In genomic region chr1:150281758-150282557, GRCh38 we compare ENCODE assay signal across 7 cellular contexts. TPM values are rescaled to one million over a fixed set of nuclear protein-coding genes. Genes with fewer than 3 reads are reported as not detected.
DNase-seq lines count a peak whose midpoint lies in the region; ATAC-seq and TF ChIP-seq lines count a peak whose summit lies in the region.

Gene CIART (plus strand): TSS chr1:150282554. CDS start chr1:150283268, 714 bp downstream.

- no peaks in the 10 kb centered on the region for H3K4me1 ChIP-seq in KMS-11 (ENCODE audit: low read depth, poor library complexity, severe bottlenecking)
- H3K4me1 ChIP-seq in naive thymus-derived CD4-positive, alpha-beta T cell (ENCODE audit: control insufficient read depth in 2 of 2, insufficient read depth in 2 of 2, low read length in 2 of 2) = peaks cover 11 to 23% of the 10 kb centered on the region in 2 donors

- DNase-seq in RKO (ENCODE audit: low spot score) (peak; percentile 96), activated gamma-delta T cell (lab: John Stamatoyannopoulos, UW) (peak; percentile 27), fibroblast of the aortic adventitia (ENCODE audit: low read depth) (peak; percentile 100)
- peak; percentile 34 to 88 (median 82) for DNase-seq in naive thymus-derived CD4-positive, alpha-beta T cell
- peak; percentile 21 to 65 for DNase-seq in stimulated activated effector memory CD8-positive, alpha-beta T cell treated with anti-CD3 and anti-CD28 coated beads, Interleukin-12 subunit alpha, Interleukin-12 subunit beta, amount 100 ng/mL, for 72 hours (ENCODE audit: low spot score in 2 of 2)

- H3K9ac ChIP-seq in KMS-11 = peak within 1 kb of the TSS; percentile 62

- peaks cover 20 to 36% (median 32%) of the 10 kb centered on the region in 7 donors for H3K4me1 Mint-ChIP-seq in naive thymus-derived CD4-positive, alpha-beta T cell
- H3K4me1 Mint-ChIP-seq in stimulated activated effector memory CD8-positive, alpha-beta T cell treated with anti-CD3 and anti-CD28 coated beads, Interleukin-12 subunit alpha, Interleukin-12 subunit beta, amount 100 ng/mL, for 72 hours = peaks cover 30% of the 10 kb centered on the region

- no peaks in the 10 kb centered on the region for H3K9me3 ChIP-seq in naive thymus-derived CD4-positive, alpha-beta T cell (ENCODE audit: control insufficient read depth in 2 of 3, low read length in 3 of 3)

- no peaks in the 10 kb centered on the region for H4K20me1 ChIP-seq in KMS-11 (ENCODE audit: insufficient read depth)

- peaks cover 0 to 13% (median 0%) of the 10 kb centered on the region in 5 donors for H3K27me3 Mint-ChIP-seq in naive thymus-derived CD4-positive, alpha-beta T cell

- H3K79me2 ChIP-seq in KMS-11 (ENCODE audit: insufficient read depth, low read depth) = no peaks in the 10 kb centered on the region

- peak within 1 kb of the TSS; percentile 83 for H2AFZ ChIP-seq in KMS-11 (ENCODE audit: low read depth)

- H3K27ac ChIP-seq in KMS-11 = peak within 1 kb of the TSS; percentile 53
- peak within 1 kb of the TSS; percentile 52 for H3K27ac ChIP-seq in naive thymus-derived CD4-positive, alpha-beta T cell (ENCODE audit: low read depth, low read length)

- H3K27me3 ChIP-seq in KMS-11 (ENCODE audit: insufficient read depth, low read depth) = no peaks in the 10 kb centered on the region
- no peaks in the 10 kb centered on the region for H3K27me3 ChIP-seq in naive thymus-derived CD4-positive, alpha-beta T cell (ENCODE audit: control insufficient read depth in 2 of 2, insufficient read depth in 2 of 2, low read length in 2 of 2)

- POLR2A ChIA-PET in naive thymus-derived CD4-positive, alpha-beta T cell (lab: Charles Lee) = interaction anchor here (0.5 to 2.1 kb wide), 9 partner anchors 9 to 438 kb away, joined by 3 to 19 read pairs (median 3); partner anchors contain the start of genes APH1A and C1orf54

- CTCF ChIA-PET in naive thymus-derived CD4-positive, alpha-beta T cell (lab: Charles Lee) = interaction anchor here (0.7 to 1.2 kb wide), 7 partner anchors 11 to 144 kb away, joined by 3 to 7 read pairs (median 3); partner anchors contain the start of gene CA14

- H3K27ac Mint-ChIP-seq in naive thymus-derived CD4-positive, alpha-beta T cell = peak within 1 kb of the TSS; percentile 80 to 98 (median 91)
- H3K27ac Mint-ChIP-seq in stimulated activated effector memory CD8-positive, alpha-beta T cell treated with anti-CD3 and anti-CD28 coated beads, Interleukin-12 subunit alpha, Interleukin-12 subunit beta, amount 100 ng/mL, for 72 hours = peak within 1 kb of the TSS; percentile 75

- H3K36me3 Mint-ChIP-seq in naive thymus-derived CD4-positive, alpha-beta T cell = peaks cover 0 to 5% (median 1%) of the 10 kb centered on the region in 5 donors
- no peaks in the 10 kb centered on the region for H3K36me3 Mint-ChIP-seq in stimulated activated effector memory CD8-positive, alpha-beta T cell treated with anti-CD3 and anti-CD28 coated beads, Interleukin-12 subunit alpha, Interleukin-12 subunit beta, amount 100 ng/mL, for 72 hours

- H3K4me3 ChIP-seq in KMS-11 (IDR thresholded peaks at IDR 0.05; ENCODE audit: insufficient read depth, low read depth, low read length) (peak within 1 kb of the TSS; percentile 94), fibroblast of the aortic adventitia (ENCODE audit: low read depth, low read length) (peak within 1 kb of the TSS; percentile 94)
- peak within 1 kb of the TSS; percentile 58 for H3K4me3 ChIP-seq in naive thymus-derived CD4-positive, alpha-beta T cell (ENCODE audit: low read length)

- TF ChIP-seq CTCF in KMS-11 (conservative IDR thresholded peaks at IDR 0.05; ENCODE audit: low read depth, low read length) (no peak), fibroblast of the aortic adventitia (IDR thresholded peaks at IDR 0.05; ENCODE audit: insufficient read depth, low read length) (no peak)

- intact Hi-C loops in naive thymus-derived CD4-positive, alpha-beta T cell (cut with micrococcal nuclease) = loop anchor here (1.0 to 5.0 kb wide), 10 partner anchors 11 to 320 kb away; partner anchors contain the start of genes ANP32E (in 2 of the 2), APH1A (in 2 of the 2), PRPF3 (in 2 of the 2) and MRPS21 (in 1 of the 2)

- peak within 1 kb of the TSS; percentile 84 to 98 (median 94) for H3K4me3 Mint-ChIP-seq in naive thymus-derived CD4-positive, alpha-beta T cell
- peak within 1 kb of the TSS; percentile 75 for H3K4me3 Mint-ChIP-seq in stimulated activated effector memory CD8-positive, alpha-beta T cell treated with anti-CD3 and anti-CD28 coated beads, Interleukin-12 subunit alpha, Interleukin-12 subunit beta, amount 100 ng/mL, for 72 hours

- peaks cover 0 to 4% (median 0%) of the 10 kb centered on the region in 11 donors for H3K9me3 Mint-ChIP-seq in naive thymus-derived CD4-positive, alpha-beta T cell
- no peaks in the 10 kb centered on the region for H3K9me3 Mint-ChIP-seq in stimulated activated effector memory CD8-positive, alpha-beta T cell treated with anti-CD3 and anti-CD28 coated beads, Interleukin-12 subunit alpha, Interleukin-12 subunit beta, amount 100 ng/mL, for 72 hours

- H3K4me2 ChIP-seq in KMS-11 = peak within 1 kb of the TSS; percentile 77

- peak; percentile 59 for ATAC-seq in GM18909 (IDR thresholded peaks at IDR 0.05; ENCODE audit: poor library complexity, unreplicated experiment)
- ATAC-seq in naive thymus-derived CD4-positive, alpha-beta T cell = peak; percentile 95
- peak; percentile 96 for ATAC-seq in stimulated activated effector memory CD8-positive, alpha-beta T cell treated with anti-CD3 and anti-CD28 coated beads, Interleukin-12 subunit alpha, Interleukin-12 subunit beta, amount 100 ng/mL, for 72 hours

- H3K36me3 ChIP-seq in KMS-11 (ENCODE audit: insufficient read depth) = no peaks in the 10 kb centered on the region
- H3K36me3 ChIP-seq in naive thymus-derived CD4-positive, alpha-beta T cell (ENCODE audit: control insufficient read depth in 2 of 3, insufficient read depth in 3 of 3, low read length in 3 of 3) = no peaks in the 10 kb centered on the region

RNA-seq across cellular contexts. Expression of gene CIART, which starts in this region (rescaled TPM):
- total RNA-seq in fibroblast of the aortic adventitia (ENCODE audit: low replicate concordance) = 9.8 and 26.8 TPM in 2 replicates
- total RNA-seq in naive thymus-derived CD4-positive, alpha-beta T cell = 1 to 10 TPM; 1.4 to 2.6 (median 2.4) TPM
- 1 to 10 TPM in 1 of 2 donors, under 1 TPM in 1; 0.87 to 2.0 TPM for polyA plus RNA-seq in naive thymus-derived CD4-positive, alpha-beta T cell

Comparison
In these comparisons a context has a peak if more than half of its experiments do, and no peak if none do; other contexts are left out.
1. Peak in every context shown above with its lines: DNase-seq, ATAC-seq, H3K4me3 ChIP-seq and H3K27ac ChIP-seq.
2. DNase-seq: peak in every context shown above with its lines; median percentile 100 in fibroblast of the aortic adventitia; 96 in RKO; 82 in naive thymus-derived CD4-positive, alpha-beta T cell; 43 in stimulated activated effector memory CD8-positive, alpha-beta T cell treated with anti-CD3 and anti-CD28 coated beads, Interleukin-12 subunit alpha, Interleukin-12 subunit beta, amount 100 ng/mL, for 72 hours; 27 in activated gamma-delta T cell.